ENCODE assay signal across 8 cellular contexts in genomic region chr16:69132424-69133252, GRCh38. TPM values are rescaled to one million over a fixed set of nuclear protein-coding genes. Genes with fewer than 3 reads are reported as not detected.
A peak's percentile ranks its signal among the peaks of the same experiment; 100 is the strongest.
DNase-seq lines count a peak whose midpoint lies in the region; ATAC-seq and TF ChIP-seq lines count a peak whose summit lies in the region.

CHTF8 (minus strand) TSS chr16:69132588; CDS start chr16:69121458, 11,130 bp downstream.
UTP4 (plus strand) TSS chr16:69132649; CDS start chr16:69133460, 811 bp downstream.

- WGBS in adrenal gland, 4 donors: 0 to 4% (median 1%) methylated on average over 11 to 78 of the region's 78 CpGs
- WGBS in psoas muscle, 3 donors: 1% methylated on average over 49 to 78 of the region's 78 CpGs

- peak; percentile 95 to 97 (median 96) for ATAC-seq in psoas muscle

- POLR2A ChIA-PET in GM10248 (lab: Yijun Ruan, JAX): interaction anchor here (0.9 kb wide), 1 partner anchor 285 kb away, joined by 3 read pairs; no protein-coding TSS in a partner anchor
- POLR2A ChIA-PET in HEK293T (lab: Yijun Ruan, JAX): interaction anchor here (0.5 to 1.1 kb wide), 6 partner anchors 9 to 199 kb away, joined by 3 to 6 read pairs (median 3); no protein-coding TSS in a partner anchor

- H3K27ac ChIP-seq in adrenal gland (peak within 1 kb of the TSS; percentile 68 to 99 (median 80)), left ventricle myocardium inferior (replicated peaks) (peak within 1 kb of the TSS; percentile 94), psoas muscle (peak within 1 kb of the TSS; percentile 90)

- H3K9me3 ChIP-seq in adrenal gland (replicated peaks in 1 of 3) (no peaks in the 10 kb centered on the region), left ventricle myocardium inferior (replicated peaks) (no peaks in the 10 kb centered on the region), psoas muscle (no peaks in the 10 kb centered on the region)

- DNase-seq in GM10248 (ENCODE audit: extremely low spot score): peak; percentile 92
- DNase-seq in HEK293T (ENCODE audit: extremely low spot score): peak; percentile 87
- peak; percentile 88 for DNase-seq in NAMALWA (ENCODE audit: low spot score)
- DNase-seq in adrenal gland: peak; percentile 81 to 89 (median 85)
- DNase-seq in left ventricle myocardium inferior: peak; percentile 86
- DNase-seq in psoas muscle: peak; percentile 89 to 94
- DNase-seq in ureter (ENCODE audit: low spot score): peak; percentile 89

- CTCF ChIA-PET in GM10248 (lab: Yijun Ruan, JAX): interaction anchor here (0.6 to 2.3 kb wide), 4 partner anchors 9 to 178 kb away, joined by 3 to 10 read pairs (median 8); no protein-coding TSS in a partner anchor
- CTCF ChIA-PET in HEK293T (lab: Yijun Ruan, JAX): interaction anchor here (0.5 kb wide), 1 partner anchor 137 kb away, joined by 4 read pairs; no protein-coding TSS in a partner anchor

- H3K4me3 ChIP-seq in adrenal gland (peak within 1 kb of the TSS; percentile 66 to 99 (median 97)), left ventricle myocardium inferior (peak within 1 kb of the TSS; percentile 79), psoas muscle (peak within 1 kb of the TSS; percentile 94)

- peaks cover 9 to 43% of the 10 kb centered on the region in 2 donors for H3K4me1 ChIP-seq in adrenal gland (replicated peaks in 1 of 2)
- peaks cover 39% of the 10 kb centered on the region for H3K4me1 ChIP-seq in left ventricle myocardium inferior
- peaks cover 17% of the 10 kb centered on the region for H3K4me1 ChIP-seq in psoas muscle

- intact Hi-C loops in T-helper 1 cell treated with Interleukin-12 subunit alpha and Interleukin-12 subunit beta and Interleukin-4 antibody, amounts not matched to agents 30 ng/mL and 1 ng/mL, for 36 hours (cut with micrococcal nuclease): loop anchor here (1.0 to 2.0 kb wide), 10 partner anchors 8 to 630 kb away; partner anchors contain the start of genes CYB5B, PDF, TERF2 and VPS4A
- intact Hi-C loops in adrenal gland (cut with DNase I): no loop called here
- intact Hi-C loops in left ventricle myocardium inferior (cut with micrococcal nuclease): no loop called here
- intact Hi-C loops in psoas muscle (cut with DNase I): loop anchor here in 1 of 2 donors (5.0 kb wide), 1 partner anchor 605 kb away; no protein-coding TSS in a partner anchor

- H3K36me3 ChIP-seq in adrenal gland (replicated peaks in 1 of 2) (peaks cover 0 to 15% of the 10 kb centered on the region in 2 donors), left ventricle myocardium inferior (peaks cover 18% of the 10 kb centered on the region), psoas muscle (ENCODE audit: insufficient read depth in 1 of 2, low read depth in 1 of 2) (peaks cover 0 to 33% of the 10 kb centered on the region in 2 donors)

- TF ChIP-seq CTCF in GM10248 (IDR thresholded peaks at IDR 0.05; ENCODE audit: control extremely low read depth, extremely low read depth, low read depth, missing control alignments) (no peak), adrenal gland (IDR thresholded peaks at IDR 0.05) (peak in 1 of 6 experiments; percentile 9), left ventricle myocardium inferior (IDR thresholded peaks at IDR 0.05; ENCODE audit: borderline replicate concordance) (no peak), psoas muscle (IDR thresholded peaks at IDR 0.05) (no peak)

- H3K27me3 ChIP-seq in adrenal gland (no peaks in the 10 kb centered on the region), left ventricle myocardium inferior (ENCODE audit: low read depth) (no peaks in the 10 kb centered on the region), psoas muscle (ENCODE audit: insufficient read depth in 3 of 3, low read length in 2 of 3) (no peaks in the 10 kb centered on the region)

- peak; percentile 94 for TF ChIP-seq POLR2A in adrenal gland (IDR thresholded peaks at IDR 0.05)

TF ChIP-seq in HEK293T, 16 proteins besides CTCF, POLR2A, EP300 and RAD21:
- TF ChIP-seq ZNF384 (IDR thresholded peaks at IDR 0.05) (no peak), L3MBTL2 (conservative IDR thresholded peaks at IDR 0.05) (peak; percentile 67), LEF1 (IDR thresholded peaks at IDR 0.05; ENCODE audit: borderline replicate concordance) (0 out of 2 replicates have a peak, but pooled peaks have one; percentile 17), FOXK2 (IDR thresholded peaks at IDR 0.05) (no peak), ELF4 (IDR thresholded peaks at IDR 0.05) (0 out of 2 replicates have a peak, but pooled peaks have one; percentile 15), FOXM1 (IDR thresholded peaks at IDR 0.05; ENCODE audit: borderline replicate concordance) (peak; percentile 37; the same call in 1 of the 2 replicates), ARNT (IDR thresholded peaks at IDR 0.05) (peak; percentile 45; the same call in 1 of the 2 replicates), SUZ12 (IDR thresholded peaks at IDR 0.05) (no peak), TARDBP (IDR thresholded peaks at IDR 0.05) (no peak), PKNOX1 (IDR thresholded peaks at IDR 0.05) (no peak)
TF ChIP-seq in HEK293T: peak in this region for 5.

RNA-seq across cellular contexts. Expression of gene CHTF8, which starts in this region (rescaled TPM):
- 119 and 130 TPM in 2 replicates for total RNA-seq in T-helper 1 cell treated with Interleukin-12 subunit alpha and Interleukin-12 subunit beta and Interleukin-4 antibody, amounts not matched to agents 30 ng/mL and 1 ng/mL, for 36 hours
- total RNA-seq in adrenal gland: 100 to 1,000 TPM in 3 of 8 donors, 10 to 100 TPM in 5; 60.2 to 207 (median 86.7) TPM
- polyA plus RNA-seq in adrenal gland: 100 to 1,000 TPM in 1 of 3 donors, 10 to 100 TPM in 2; 34.0 to 103 (median 37.7) TPM
- 52.4 TPM for total RNA-seq in left ventricle myocardium inferior
- 10 to 100 TPM; 26.2 to 69.1 (median 49.9) TPM for total RNA-seq in psoas muscle
- 10 to 100 TPM; 28.3 to 63.6 (median 46.7) TPM for polyA plus RNA-seq in psoas muscle
- 133 TPM for total RNA-seq in ureter

RNA-seq across cellular contexts. Expression of gene UTP4, which starts in this region (rescaled TPM):
- 57.2 and 57.9 TPM in 2 replicates for total RNA-seq in T-helper 1 cell treated with Interleukin-12 subunit alpha and Interleukin-12 subunit beta and Interleukin-4 antibody, amounts not matched to agents 30 ng/mL and 1 ng/mL, for 36 hours
- total RNA-seq in adrenal gland: 10 to 100 TPM in 7 of 8 donors, 1 to 10 TPM in 1; 8.8 to 51.2 (median 27.8) TPM
- 10 to 100 TPM; 16.2 to 50.8 (median 24.9) TPM for polyA plus RNA-seq in adrenal gland
- 30.4 TPM for total RNA-seq in left ventricle myocardium inferior
- total RNA-seq in psoas muscle: 10 to 100 TPM; 38.8 to 85.3 (median 73.1) TPM
- polyA plus RNA-seq in psoas muscle: 100 to 1,000 TPM in 1 of 3 donors, 10 to 100 TPM in 2; 64.9 to 107 (median 75.8) TPM
- total RNA-seq in ureter: 47.4 TPM

Comparison
In these comparisons a context has a peak if more than half of its experiments do, and no peak if none do; other contexts are left out.
1. Peak in every context shown above with its lines: DNase-seq, ATAC-seq, H3K4me3 ChIP-seq and H3K27ac ChIP-seq.